In genomic region chr13:47288546-47288945, GRCh38 we compare ENCODE assay signal across 14 cellular contexts.
DNase-seq lines count a peak whose midpoint lies in the region; ATAC-seq and TF ChIP-seq lines count a peak whose summit lies in the region.
"Had no signal": no experiment of that assay in that cellular context is flagged by ENCODE, and none has a peak within 500 bp of the region (broad histone marks: within the 10 kb centered on the region; RNA-seq: fewer than 3 reads in every experiment).

No MANE protein-coding gene starts in this region.

- no peaks in the 10 kb centered on the region for H3K9me3 Mint-ChIP-seq in WTC11
- H3K9me3 Mint-ChIP-seq: CD8-positive, alpha-beta T cell; GM23338; H9 had no signal

- no peak overlapping the region for H3K27ac Mint-ChIP-seq in WTC11
- H3K27ac Mint-ChIP-seq: CD14-positive monocyte; CD8-positive, alpha-beta T cell; GM23338 had no signal

- H4K20me1 ChIP-seq in smooth muscle cell (ENCODE audit: low read depth) = no peaks in the 10 kb centered on the region

- peak overlapping the region; percentile 50 for H2AFZ ChIP-seq in smooth muscle cell (ENCODE audit: low read depth)
- H2AFZ ChIP-seq: GM23338 had no signal

- H3K9me3 ChIP-seq in smooth muscle cell (replicated peaks; ENCODE audit: low read depth) (no peaks in the 10 kb centered on the region), testis (no peaks in the 10 kb centered on the region)
- H3K9me3 ChIP-seq: Caco-2 had no signal

- ATAC-seq in WTC11 = no peak
- ATAC-seq: CD8-positive, alpha-beta T cell; GM12878; GM23338 had no signal

- no peak for TF ChIP-seq POLR2A in testis (IDR thresholded peaks at IDR 0.05)

- no peaks in the 10 kb centered on the region for H3F3A ChIP-seq in smooth muscle cell (ENCODE audit: low read depth)

- 46% methylated on average over 5 of the region's 5 CpGs for WGBS in smooth muscle cell (ENCODE audit: low lambda C conversion rate)
- 45 to 53% methylated on average over 5 of the region's 5 CpGs for WGBS in testis, 2 donors

- H3K27ac ChIP-seq in smooth muscle cell (ENCODE audit: low read depth) (peak overlapping the region; percentile 54), testis (no peak overlapping the region)

- DNase-seq in EH (ENCODE audit: low read depth) (peak; percentile 36), astrocyte of the cerebellum (ENCODE audit: low read depth) (peak; percentile 18), glomerular visceral epithelial cell (ENCODE audit: extremely low spot score) (peak; percentile 62), smooth muscle cell (lab: John Stamatoyannopoulos, UW; ENCODE audit: unreplicated experiment) (no peak), testis (no peak), COLO829 (ENCODE audit: low spot score) (no peak), WTC11 (ENCODE audit: low spot score) (no peak)
- DNase-seq: Caco-2; CD8-positive, alpha-beta T cell; DMS 273 treated with DMSO at 0.1 percent for 48 hours; H9 had no signal

- no peaks in the 10 kb centered on the region for H3K79me2 ChIP-seq in smooth muscle cell (ENCODE audit: low read depth)

- POLR2A ChIA-PET in WTC11 (lab: Charles Lee) = no interaction called here

- H3K4me1 ChIP-seq in smooth muscle cell (ENCODE audit: low read depth) (no peaks in the 10 kb centered on the region), testis (no peaks in the 10 kb centered on the region)
- H3K4me1 ChIP-seq: Caco-2 had no signal

- H3K9ac ChIP-seq in smooth muscle cell (ENCODE audit: low read depth) = no peak overlapping the region

- H3K4me1 Mint-ChIP-seq in WTC11 = peaks cover 8% of the 10 kb centered on the region
- H3K4me1 Mint-ChIP-seq: CD14-positive monocyte had no signal

- H3K36me3 Mint-ChIP-seq in WTC11 = no peaks in the 10 kb centered on the region
- H3K36me3 Mint-ChIP-seq: CD14-positive monocyte; CD8-positive, alpha-beta T cell had no signal

- no peaks in the 10 kb centered on the region for H3K36me3 ChIP-seq in smooth muscle cell (ENCODE audit: low read depth)
- H3K36me3 ChIP-seq in testis (ENCODE audit: low read depth, missing control alignments) = no peaks in the 10 kb centered on the region

- in situ Hi-C loops in astrocyte of the cerebellum (cut with HindIII; ENCODE audit: low sequenced_read_pairs) = no loop called here

- H3K4me3 ChIP-seq in astrocyte of the cerebellum (ENCODE audit: low read depth, low read length) (no peak overlapping the region), smooth muscle cell (no peak overlapping the region), testis (no peak overlapping the region)
- H3K4me3 ChIP-seq: GM12878, GM23338 had no signal

- no peak for TF ChIP-seq CTCF in astrocyte of the cerebellum (IDR thresholded peaks at IDR 0.05; ENCODE audit: low read depth, low read length, missing control alignments)
- TF ChIP-seq CTCF in smooth muscle cell (IDR thresholded peaks at IDR 0.05; ENCODE audit: borderline replicate concordance, insufficient read depth, poor library complexity, severe bottlenecking) = no peak
- TF ChIP-seq CTCF in testis (IDR thresholded peaks at IDR 0.05) = no peak
- TF ChIP-seq CTCF in WTC11 (IDR thresholded peaks at IDR 0.05) = no peak

- no peaks in the 10 kb centered on the region for H3K27me3 ChIP-seq in smooth muscle cell (ENCODE audit: low read depth)
- H3K27me3 ChIP-seq in testis = no peaks in the 10 kb centered on the region

- intact Hi-C loops in testis (cut with DNase I; ENCODE audit: low total_unique reads) = no loop called here

- no peak overlapping the region for H3K4me2 ChIP-seq in smooth muscle cell
- H3K4me2 ChIP-seq: GM23338 had no signal

- H3K27me3 Mint-ChIP-seq in WTC11 (ENCODE audit: low read depth) = no peaks in the 10 kb centered on the region

- H3K4me3 Mint-ChIP-seq in WTC11 = no peak overlapping the region
- H3K4me3 Mint-ChIP-seq: CD14-positive monocyte; CD8-positive, alpha-beta T cell; GM23338; H9 had no signal

- CTCF ChIA-PET in WTC11 (lab: Charles Lee) = no interaction called here

TF ChIP-seq in WTC11, 78 proteins besides CTCF, POLR2A, EP300 and RAD21:
- no peak for TF ChIP-seq ERG (CRISPR knock-in tag; IDR thresholded peaks at IDR 0.05)

Comparison
In these comparisons a context has a peak if more than half of its experiments do, and no peak if none do; other contexts are left out.
1. DNase-seq: peak in EH (single experiment), astrocyte of the cerebellum (single experiment) and glomerular visceral epithelial cell (single experiment); none in smooth muscle cell (single experiment), testis (single experiment), COLO829 (single experiment) and WTC11 (single experiment).